In genomic region chr7:31175672-31176071, GRCh38 we compare ENCODE assay signal across 1 cellular context.
TF ChIP-seq lines count a peak whose summit lies in the region.

No MANE protein-coding gene starts in this region.

TF ChIP-seq in H1, 55 proteins besides CTCF, POLR2A, EP300 and RAD21 (continued from another document):
- no peak for TF ChIP-seq CHD7 (IDR thresholded peaks at IDR 0.05; ENCODE audit: insufficient replicate concordance, low read length)
- no peak for TF ChIP-seq HDAC2 (IDR thresholded peaks at IDR 0.05; ENCODE audit: borderline replicate concordance in 1 of 2, low read depth in 2 of 2, low read length in 2 of 2)
- TF ChIP-seq, protein P1, sequence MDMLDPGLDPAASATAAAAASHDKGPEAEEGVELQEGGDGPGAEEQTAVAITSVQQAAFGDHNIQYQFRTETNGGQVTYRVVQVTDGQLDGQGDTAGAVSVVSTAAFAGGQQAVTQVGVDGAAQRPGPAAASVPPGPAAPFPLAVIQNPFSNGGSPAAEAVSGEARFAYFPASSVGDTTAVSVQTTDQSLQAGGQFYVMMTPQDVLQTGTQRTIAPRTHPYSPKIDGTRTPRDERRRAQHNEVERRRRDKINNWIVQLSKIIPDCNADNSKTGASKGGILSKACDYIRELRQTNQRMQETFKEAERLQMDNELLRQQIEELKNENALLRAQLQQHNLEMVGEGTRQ (IDR thresholded peaks at IDR 0.05; ENCODE audit: low read length) = no peak
- TF ChIP-seq BRCA1 (IDR thresholded peaks at IDR 0.05; ENCODE audit: low read depth, low read length) = no peak
- no peak for TF ChIP-seq MAFK (IDR thresholded peaks at IDR 0.05; ENCODE audit: low read depth, low read length)
- no peak for TF ChIP-seq NRF1 (IDR thresholded peaks at IDR 0.05; ENCODE audit: low read depth, low read length)
- no peak for TF ChIP-seq KDM1A (IDR thresholded peaks at IDR 0.05; ENCODE audit: borderline replicate concordance, low read length)
- no peak for TF ChIP-seq RFX5 (IDR thresholded peaks at IDR 0.05; ENCODE audit: borderline replicate concordance, low read depth, low read length)
- no peak for TF ChIP-seq BCL11A (IDR thresholded peaks at IDR 0.05; ENCODE audit: low read depth in 2 of 2, low read length in 2 of 2)
- TF ChIP-seq JUN (IDR thresholded peaks at IDR 0.05; ENCODE audit: low read depth, low read length) = no peak
- no peak for TF ChIP-seq RBBP5 (IDR thresholded peaks at IDR 0.05; ENCODE audit: borderline replicate concordance, low read depth, low read length)
- TF ChIP-seq CREB1 (IDR thresholded peaks at IDR 0.05) = no peak
- no peak for TF ChIP-seq POU5F1 (IDR thresholded peaks at IDR 0.05; ENCODE audit: low read depth, low read length)
